Comparison of ENCODE assay signal across 13 cellular contexts in the genomic region with DNA sequence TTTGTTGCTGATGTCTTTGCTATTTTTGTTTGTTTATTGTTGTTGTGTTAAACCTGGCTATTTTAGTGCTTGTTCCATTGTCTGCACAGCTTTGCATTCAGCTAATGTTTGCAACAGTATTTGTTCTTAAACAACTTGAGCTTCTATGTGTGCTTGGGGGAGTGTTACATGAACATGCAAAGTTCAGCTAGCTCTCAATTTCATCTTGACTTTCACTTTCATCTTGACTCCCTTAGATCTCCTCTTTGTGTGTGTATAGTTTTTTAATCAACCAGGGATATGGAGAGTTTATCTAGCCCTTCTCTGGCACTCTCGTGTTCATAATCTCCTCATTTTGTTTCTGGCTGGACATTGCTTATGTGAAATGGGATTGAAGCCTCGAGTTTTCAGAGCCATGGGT.
DNase-seq lines count a peak whose midpoint lies in the region; ATAC-seq and TF ChIP-seq lines count a peak whose summit lies in the region.
"Had no signal": no experiment of that assay in that cellular context is flagged by ENCODE, and none has a peak within 500 bp of the region (broad histone marks: within the 10 kb centered on the region; RNA-seq: fewer than 3 reads in every experiment).

No MANE protein-coding gene starts in this region.

- H3K27ac Mint-ChIP-seq in osteocyte (ENCODE audit: unreplicated experiment): peak overlapping the region; percentile 70
- no peak overlapping the region for H3K27ac Mint-ChIP-seq in activated naive CD4-positive, alpha-beta T cell treated with anti-CD3 and anti-CD28 coated beads for 36 hours
- H3K27ac Mint-ChIP-seq: activated T-cell treated with anti-CD3 and anti-CD28 coated beads, Interleukin-2, amount 50 U/mL, for 72 hours had no signal

- H3K27me3 ChIP-seq in MM.1S (replicated peaks; ENCODE audit: insufficient read depth, low read length) (no peaks in the 10 kb centered on the region), aorta (ENCODE audit: control insufficient read depth in 1 of 2, insufficient read depth in 2 of 2, low read length in 1 of 2) (no peaks in the 10 kb centered on the region)

- H3K9me2 ChIP-seq in MM.1S (replicated peaks; ENCODE audit: insufficient read depth, low read length): no peaks in the 10 kb centered on the region

- H3K4me2 ChIP-seq in MM.1S (ENCODE audit: low read depth, low read length): 0 out of 2 replicates have a peak overlapping the region, but pooled peaks have one; percentile 11

- 3 to 8% methylated on average over 2 of the region's 2 CpGs for WGBS in aorta, 2 donors

- intact Hi-C loops in aorta (cut with DNase I): no loop called here
- intact Hi-C loops in activated naive CD4-positive, alpha-beta T cell treated with anti-CD3 and anti-CD28 coated beads for 36 hours (cut with micrococcal nuclease): no loop called here

- no peak overlapping the region for H3K27ac ChIP-seq in MM.1S (ENCODE audit: low read length)
- no peak overlapping the region for H3K27ac ChIP-seq in aorta (ENCODE audit: low read depth in 1 of 2, low read length in 2 of 2)
- H3K27ac ChIP-seq: 22Rv1, RWPE1, skin epidermis had no signal

- peaks cover 19% of the 10 kb centered on the region for H3K9me3 Mint-ChIP-seq in osteocyte (ENCODE audit: unreplicated experiment)
- H3K9me3 Mint-ChIP-seq in activated naive CD4-positive, alpha-beta T cell treated with anti-CD3 and anti-CD28 coated beads for 36 hours: no peaks in the 10 kb centered on the region

- H3K4me3 ChIP-seq in MM.1S (ENCODE audit: low read length): no peak overlapping the region
- H3K4me3 ChIP-seq in aorta (ENCODE audit: low read length in 2 of 2): no peak overlapping the region
- H3K4me3 ChIP-seq: skin epidermis had no signal

- no peaks in the 10 kb centered on the region for H4K20me1 ChIP-seq in MM.1S (ENCODE audit: insufficient read depth, low read length)

- no peaks in the 10 kb centered on the region for H3K27me3 Mint-ChIP-seq in osteocyte (ENCODE audit: unreplicated experiment)
- no peaks in the 10 kb centered on the region for H3K27me3 Mint-ChIP-seq in activated naive CD4-positive, alpha-beta T cell treated with anti-CD3 and anti-CD28 coated beads for 36 hours (ENCODE audit: low read depth)

- H3K9ac ChIP-seq in MM.1S (ENCODE audit: low read length): no peak overlapping the region

- TF ChIP-seq CTCF in MM.1S (IDR thresholded peaks at IDR 0.05; ENCODE audit: low read length): no peak
- TF ChIP-seq CTCF in osteocyte (IDR thresholded peaks at IDR 0.05): no peak

- peaks cover 1% of the 10 kb centered on the region for H3K36me3 Mint-ChIP-seq in osteocyte (ENCODE audit: unreplicated experiment)
- H3K36me3 Mint-ChIP-seq in activated naive CD4-positive, alpha-beta T cell treated with anti-CD3 and anti-CD28 coated beads for 36 hours (ENCODE audit: low read depth): no peaks in the 10 kb centered on the region

- H3K4me3 Mint-ChIP-seq in osteocyte (ENCODE audit: unreplicated experiment): peak overlapping the region; percentile 41
- H3K4me3 Mint-ChIP-seq in activated naive CD4-positive, alpha-beta T cell treated with anti-CD3 and anti-CD28 coated beads for 36 hours: no peak overlapping the region

- peak; percentile 6 for DNase-seq in DMS53 (lab: John Stamatoyannopoulos, UW)
- DNase-seq in DMS53 treated with DMSO at 0.1 percent for 48 hours (lab: John Stamatoyannopoulos, UW; ENCODE audit: unreplicated experiment): no peak
- peak; percentile 36 for DNase-seq in MM.1S
- no peak for DNase-seq in osteocyte (ENCODE audit: extremely low spot score, unreplicated experiment)
- DNase-seq in NOMO-1 treated with dmso at 0.1 percent for 144 hours (lab: John Stamatoyannopoulos, UW; ENCODE audit: unreplicated experiment): no peak
- no peak for DNase-seq in aorta
- DNase-seq in activated naive CD4-positive, alpha-beta T cell treated with anti-CD3 and anti-CD28 coated beads for 36 hours: no peak
- DNase-seq: activated T-cell treated with anti-CD3 and anti-CD28 coated beads, Interleukin-2, amount 50 U/mL, for 72 hours; head of caudate nucleus had no signal

- peak; percentile 92 for ATAC-seq in HG02588 (IDR thresholded peaks at IDR 0.05; ENCODE audit: unreplicated experiment)
- ATAC-seq in aorta (ENCODE audit: low FRiP score): no peak

- no peaks in the 10 kb centered on the region for H3F3A ChIP-seq in MM.1S (ENCODE audit: insufficient read depth, low read length)

- H3K4me1 ChIP-seq in MM.1S (ENCODE audit: low read length) (no peaks in the 10 kb centered on the region), aorta (ENCODE audit: control insufficient read depth in 1 of 2, insufficient read depth in 2 of 2, low read length in 2 of 2) (peaks cover 1 to 6% of the 10 kb centered on the region in 2 donors)

- H3K36me3 ChIP-seq in MM.1S (replicated peaks; ENCODE audit: insufficient read depth, low read length) (no peaks in the 10 kb centered on the region), aorta (ENCODE audit: control insufficient read depth in 1 of 2, insufficient read depth in 2 of 2, low read length in 1 of 2) (no peaks in the 10 kb centered on the region)

- H2AFZ ChIP-seq in MM.1S (ENCODE audit: low read length): no peak overlapping the region

- H3K4me1 Mint-ChIP-seq in osteocyte (ENCODE audit: unreplicated experiment): peaks cover 26% of the 10 kb centered on the region
- H3K4me1 Mint-ChIP-seq in activated naive CD4-positive, alpha-beta T cell treated with anti-CD3 and anti-CD28 coated beads for 36 hours (ENCODE audit: low read depth): peaks cover 10% of the 10 kb centered on the region

- H3K79me2 ChIP-seq in MM.1S (ENCODE audit: low read length): no peaks in the 10 kb centered on the region

- CTCF ChIA-PET in activated naive CD4-positive, alpha-beta T cell treated with anti-CD3 and anti-CD28 coated beads for 36 hours (lab: Charles Lee): no interaction called here

- H3K9me3 ChIP-seq in MM.1S (replicated peaks; ENCODE audit: insufficient read depth, low read length) (no peaks in the 10 kb centered on the region), aorta (ENCODE audit: control insufficient read depth, low read length) (no peaks in the 10 kb centered on the region)

Comparison
In these comparisons a context has a peak if more than half of its experiments do, and no peak if none do; other contexts are left out.
1. DNase-seq: peak in DMS53 (single experiment) and MM.1S (single experiment); none in DMS53 treated with DMSO at 0.1 percent for 48 hours (single experiment), osteocyte (single experiment), NOMO-1 treated with dmso at 0.1 percent for 144 hours (single experiment), aorta (0 of 2) and activated naive CD4-positive, alpha-beta T cell treated with anti-CD3 and anti-CD28 coated beads for 36 hours (single experiment).